ENCODE assay signal across 22 cellular contexts in genomic region chr17:29054835-29055234, GRCh38. TPM values are rescaled to one million over a fixed set of nuclear protein-coding genes. Genes with fewer than 3 reads are reported as not detected.
"Had no signal": no experiment of that assay in that cellular context is flagged by ENCODE, and none has a peak within 500 bp of the region (broad histone marks: within the 10 kb centered on the region; RNA-seq: fewer than 3 reads in every experiment).

No MANE protein-coding gene starts in this region.

- H3K4me3 ChIP-seq: breast epithelium, dorsolateral prefrontal cortex, esophagus muscularis mucosa, mucosa of descending colon, ovary, thyroid gland, vagina had no signal

- H3K27ac ChIP-seq: breast epithelium, dorsolateral prefrontal cortex, esophagus muscularis mucosa, ovary, thyroid gland, vagina had no signal

- H3K4me1 ChIP-seq: breast epithelium, esophagus muscularis mucosa, thyroid gland, vagina had no signal

- H3K9me3 Mint-ChIP-seq: activated T-cell treated with anti-CD3 and anti-CD28 coated beads, Interleukin-2, amount 50 U/mL, for 24 hours; immature natural killer cell; natural killer cell treated with Interleukin-12 subunit alpha and Interleukin-12 subunit beta and Interleukin-15 and Interleukin-18, amount 100 ng/mL, for 72 hours; stimulated activated effector memory CD8-positive, alpha-beta T cell treated with anti-CD3 and anti-CD28 coated beads, Interleukin-12 subunit alpha, Interleukin-12 subunit beta, amount 100 ng/mL, for 72 hours; T-helper 2 cell treated with Interferon-gamma antibody and Interleukin-4, amounts not matched to agents 5 μg/mL and 100 μg/mL, for 36 hours had no signal

- ATAC-seq: activated CD8-positive, alpha-beta memory T cell treated with anti-CD3 and anti-CD28 coated beads, Interleukin-2, amount 10 ng/mL, durations not matched to agents 7 days and 5 days; left colon; mucosa of descending colon; stimulated activated effector memory CD8-positive, alpha-beta T cell treated with anti-CD3 and anti-CD28 coated beads, Interleukin-12 subunit alpha, Interleukin-12 subunit beta, amount 100 ng/mL, for 72 hours had no signal

- H3K27me3 ChIP-seq: breast epithelium, dorsolateral prefrontal cortex, esophagus muscularis mucosa, ovary, thyroid gland, vagina had no signal

- H3K36me3 ChIP-seq: breast epithelium, esophagus muscularis mucosa, ovary, thyroid gland, vagina had no signal

- H3K27ac Mint-ChIP-seq: activated CD8-positive, alpha-beta memory T cell treated with anti-CD3 and anti-CD28 coated beads, Interleukin-2, amount 10 ng/mL, durations not matched to agents 7 days and 5 days; activated naive CD8-positive, alpha-beta T cell; activated T-cell treated with anti-CD3 and anti-CD28 coated beads, Interleukin-2, amount 50 U/mL, for 24 hours; natural killer cell treated with Interleukin-12 subunit alpha and Interleukin-12 subunit beta and Interleukin-15 and Interleukin-18, amount 100 ng/mL, for 72 hours; stimulated activated effector memory CD8-positive, alpha-beta T cell treated with anti-CD3 and anti-CD28 coated beads, Interleukin-12 subunit alpha, Interleukin-12 subunit beta, amount 100 ng/mL, for 72 hours; T-helper 2 cell treated with Interferon-gamma antibody and Interleukin-4, amounts not matched to agents 5 μg/mL and 100 μg/mL, for 36 hours had no signal

- H3K36me3 Mint-ChIP-seq: activated CD8-positive, alpha-beta memory T cell treated with anti-CD3 and anti-CD28 coated beads, Interleukin-2, amount 10 ng/mL, durations not matched to agents 7 days and 5 days; natural killer cell treated with Interleukin-12 subunit alpha and Interleukin-12 subunit beta and Interleukin-15 and Interleukin-18, amount 100 ng/mL, for 72 hours; stimulated activated effector memory CD8-positive, alpha-beta T cell treated with anti-CD3 and anti-CD28 coated beads, Interleukin-12 subunit alpha, Interleukin-12 subunit beta, amount 100 ng/mL, for 72 hours had no signal

- H3K4me1 Mint-ChIP-seq: activated CD8-positive, alpha-beta memory T cell treated with anti-CD3 and anti-CD28 coated beads, Interleukin-2, amount 10 ng/mL, durations not matched to agents 7 days and 5 days; immature natural killer cell had no signal

- H3K27me3 Mint-ChIP-seq: activated naive CD8-positive, alpha-beta T cell; activated T-cell treated with anti-CD3 and anti-CD28 coated beads, Interleukin-2, amount 50 U/mL, for 24 hours; natural killer cell treated with Interleukin-12 subunit alpha and Interleukin-12 subunit beta and Interleukin-15 and Interleukin-18, amount 100 ng/mL, for 72 hours had no signal

- H3K9me3 ChIP-seq: breast epithelium, esophagus muscularis mucosa, mucosa of descending colon, ovary, thyroid gland, vagina had no signal

- H3K4me3 Mint-ChIP-seq: activated CD8-positive, alpha-beta memory T cell treated with anti-CD3 and anti-CD28 coated beads, Interleukin-2, amount 10 ng/mL, durations not matched to agents 7 days and 5 days; activated naive CD8-positive, alpha-beta T cell; activated T-cell treated with anti-CD3 and anti-CD28 coated beads, Interleukin-2, amount 50 U/mL, for 24 hours; immature natural killer cell; natural killer cell treated with Interleukin-12 subunit alpha and Interleukin-12 subunit beta and Interleukin-15 and Interleukin-18, amount 100 ng/mL, for 72 hours; stimulated activated effector memory CD8-positive, alpha-beta T cell treated with anti-CD3 and anti-CD28 coated beads, Interleukin-12 subunit alpha, Interleukin-12 subunit beta, amount 100 ng/mL, for 72 hours; T-helper 2 cell treated with Interferon-gamma antibody and Interleukin-4, amounts not matched to agents 5 μg/mL and 100 μg/mL, for 36 hours had no signal

- DNase-seq: activated CD4-positive, alpha-beta T cell treated with anti-CD3 and anti-CD28 coated beads, Interleukin-2, amount 50 U/mL, for 4 hours; activated CD4-positive, CD25-positive, alpha-beta regulatory T cell treated with anti-CD3 and anti-CD28 coated beads, Interleukin-2, amount 50 U/mL, for 72 hours; activated CD8-positive, alpha-beta memory T cell treated with anti-CD3 and anti-CD28 coated beads, Interleukin-2, amount 10 ng/mL, durations not matched to agents 7 days and 5 days; activated gamma-delta T cell; activated T-cell treated with anti-CD3 and anti-CD28 coated beads, Interleukin-2, amount 50 U/mL, for 24 hours; amygdala; dorsolateral prefrontal cortex; immature natural killer cell; left colon; mammary epithelial cell; mucosa of descending colon; ovary; small intestine; thyroid gland had no signal

RNA-seq across cellular contexts. Expression of gene SEZ6, which starts 49.0 kb away (rescaled TPM):
- total RNA-seq: activated CD8-positive, alpha-beta memory T cell treated with anti-CD3 and anti-CD28 coated beads, Interleukin-2, amount 10 ng/mL, durations not matched to agents 7 days and 5 days; breast epithelium; fibroblast of villous mesenchyme; mammary epithelial cell; natural killer cell treated with Interleukin-12 subunit alpha and Interleukin-12 subunit beta and Interleukin-15 and Interleukin-18, amount 100 ng/mL, for 72 hours; ovary; thyroid gland; vagina had no signal
- polyA plus RNA-seq: mammary epithelial cell, ovary had no signal
